ENCODE assay signal across 1 cellular context in the genomic region with DNA sequence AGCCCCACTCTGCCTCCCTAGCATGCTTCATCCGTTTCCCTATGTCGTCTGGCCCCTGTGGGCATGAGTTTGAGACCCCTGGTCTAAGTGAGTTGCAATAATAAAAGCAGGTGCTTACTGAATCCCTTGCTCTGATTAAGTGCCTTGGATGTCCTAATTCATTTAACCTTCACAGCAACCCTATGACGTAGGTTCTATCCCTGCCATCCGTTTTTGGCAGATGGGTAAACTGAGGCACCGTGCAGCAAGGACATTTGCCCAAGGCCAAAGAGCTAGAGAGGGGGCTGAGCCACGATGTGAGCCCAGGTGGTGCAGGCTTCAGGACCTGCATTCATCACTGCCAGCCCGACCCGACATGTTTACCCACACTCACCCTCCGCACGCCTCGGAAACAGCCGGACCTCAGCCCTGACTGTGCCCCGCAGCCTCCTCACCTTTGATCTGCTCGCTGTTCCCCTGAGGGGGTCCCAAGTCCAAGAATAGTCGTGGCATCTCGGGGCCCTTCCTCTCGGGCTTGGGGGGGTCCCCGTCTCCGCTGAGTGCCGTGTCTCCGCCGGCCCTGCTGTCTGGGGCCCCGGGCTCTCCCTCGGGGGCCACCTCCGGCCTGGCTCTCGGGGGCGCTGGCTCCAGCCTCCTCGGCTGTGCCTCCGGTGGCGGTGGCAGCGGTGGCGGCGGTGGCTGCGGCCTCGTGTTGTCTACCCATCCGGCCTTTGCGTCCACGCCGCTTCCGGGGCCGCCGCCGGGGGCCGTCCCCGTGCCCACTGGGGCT.
TF ChIP-seq lines count a peak whose summit lies in the region.

No MANE protein-coding gene starts in this region.

TF ChIP-seq in endothelial cell of umbilical vein, 7 proteins besides CTCF, POLR2A, EP300 and RAD21:
- no peak for TF ChIP-seq JUN (IDR thresholded peaks at IDR 0.05; ENCODE audit: borderline replicate concordance, insufficient read depth, insufficient read length, low read depth)
- no peak for TF ChIP-seq POLR2AphosphoS5 (IDR thresholded peaks at IDR 0.05; ENCODE audit: insufficient read depth, low read depth, low read length)
- no peak for TF ChIP-seq FOS (IDR thresholded peaks at IDR 0.05; ENCODE audit: borderline replicate concordance, insufficient read depth, low read length)
- no peak for TF ChIP-seq GATA2 (IDR thresholded peaks at IDR 0.05; ENCODE audit: insufficient read depth, insufficient read length, low read depth, low read length)
- peak; percentile 1 for TF ChIP-seq EZH2 (IDR thresholded peaks at IDR 0.05; ENCODE audit: borderline replicate concordance, low read depth, low read length, severe bottlenecking)
- TF ChIP-seq MYC (IDR thresholded peaks at IDR 0.05; ENCODE audit: low read depth, low read length): no peak
- TF ChIP-seq, protein P1, sequence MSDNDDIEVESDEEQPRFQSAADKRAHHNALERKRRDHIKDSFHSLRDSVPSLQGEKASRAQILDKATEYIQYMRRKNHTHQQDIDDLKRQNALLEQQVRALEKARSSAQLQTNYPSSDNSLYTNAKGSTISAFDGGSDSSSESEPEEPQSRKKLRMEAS (IDR thresholded peaks at IDR 0.05; ENCODE audit: insufficient read depth, insufficient read length): no peak
